Comparison of ENCODE assay signal across 2 cellular contexts in genomic region chr2:11657195-11657594, GRCh38.
TF ChIP-seq lines count a peak whose summit lies in the region.

No MANE protein-coding gene starts in this region.

TF ChIP-seq in HepG2, 621 proteins besides CTCF, POLR2A, EP300 and RAD21:
- no peak for TF ChIP-seq PRDM15 (CRISPR knock-in tag; IDR thresholded peaks at IDR 0.05)
- TF ChIP-seq ZNF687 (CRISPR knock-in tag; IDR thresholded peaks at IDR 0.05), result 0 out of 2 replicates have a peak, but pooled peaks have one; percentile 4
- TF ChIP-seq ZNF546 (CRISPR knock-in tag; conservative IDR thresholded peaks at IDR 0.05), result no peak
- TF ChIP-seq CREB1 (IDR thresholded peaks at IDR 0.05), result peak; percentile 49; the same call in 1 of the 2 replicates
- no peak for TF ChIP-seq CREB1 (CRISPR knock-in tag; IDR thresholded peaks at IDR 0.05)
- TF ChIP-seq KDM2A (CRISPR knock-in tag; IDR thresholded peaks at IDR 0.05; ENCODE audit: borderline replicate concordance, low read depth), result no peak
- peak; percentile 93 for TF ChIP-seq MNT (IDR thresholded peaks at IDR 0.05)

TF ChIP-seq in K562, 482 proteins besides CTCF, POLR2A, EP300 and RAD21:
- TF ChIP-seq ARID2 (IDR thresholded peaks at IDR 0.05), result no peak
